1 cellular context compared by ENCODE assay signal in genomic region chr1:113929750-113930498, GRCh38.
TF ChIP-seq lines count a peak whose summit lies in the region.

No MANE protein-coding gene starts in this region.

TF ChIP-seq in K562, 482 proteins besides CTCF, POLR2A, EP300 and RAD21 (continued from another document and continues in another):
- TF ChIP-seq PTTG1 (tag; IDR thresholded peaks at IDR 0.05; ENCODE audit: low read depth), result no peak
- TF ChIP-seq ZBTB8A (IDR thresholded peaks at IDR 0.05; ENCODE audit: partially characterized antibody), result no peak
- TF ChIP-seq POLR2H (tag; IDR thresholded peaks at IDR 0.05; ENCODE audit: low read depth), result no peak
- no peak for TF ChIP-seq NFE2 (IDR thresholded peaks at IDR 0.05; ENCODE audit: low read depth)
- TF ChIP-seq YBX1 (IDR thresholded peaks at IDR 0.05), result no peak
- TF ChIP-seq RB1 (IDR thresholded peaks at IDR 0.05; ENCODE audit: low read depth), result peak; percentile 33; the same call in 1 of the 2 replicates
- no peak for TF ChIP-seq EGR1 (conservative IDR thresholded peaks at IDR 0.05)
- TF ChIP-seq, protein P1, sequence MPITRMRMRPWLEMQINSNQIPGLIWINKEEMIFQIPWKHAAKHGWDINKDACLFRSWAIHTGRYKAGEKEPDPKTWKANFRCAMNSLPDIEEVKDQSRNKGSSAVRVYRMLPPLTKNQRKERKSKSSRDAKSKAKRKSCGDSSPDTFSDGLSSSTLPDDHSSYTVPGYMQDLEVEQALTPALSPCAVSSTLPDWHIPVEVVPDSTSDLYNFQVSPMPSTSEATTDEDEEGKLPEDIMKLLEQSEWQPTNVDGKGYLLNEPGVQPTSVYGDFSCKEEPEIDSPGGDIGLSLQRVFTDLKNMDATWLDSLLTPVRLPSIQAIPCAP (CRISPR knock-in tag; IDR thresholded peaks at IDR 0.05; ENCODE audit: borderline replicate concordance), result no peak
- peak; percentile 35; the same call in 1 of the 2 replicates for TF ChIP-seq TRIM28 (IDR thresholded peaks at IDR 0.05)
- TF ChIP-seq ZNF589 (CRISPR knock-in tag; IDR thresholded peaks at IDR 0.05; ENCODE audit: low read depth), result no peak
- no peak for TF ChIP-seq SETDB1 (IDR thresholded peaks at IDR 0.05; ENCODE audit: low read length)
- TF ChIP-seq KAT7 (CRISPR knock-in tag; IDR thresholded peaks at IDR 0.05; ENCODE audit: borderline replicate concordance), result peak; percentile 26; the same call in 1 of the 2 replicates
- TF ChIP-seq ELF2 (CRISPR knock-in tag; IDR thresholded peaks at IDR 0.05), result no peak
- no peak for TF ChIP-seq HMG20B (CRISPR knock-in tag; IDR thresholded peaks at IDR 0.05)
- no peak for TF ChIP-seq THRAP3 (IDR thresholded peaks at IDR 0.05; ENCODE audit: borderline replicate concordance)
- 0 out of 2 replicates have a peak, but pooled peaks have one; percentile 76 for TF ChIP-seq ZNF695 (CRISPR knock-in tag; IDR thresholded peaks at IDR 0.05)
- no peak for TF ChIP-seq ZC3H11A (IDR thresholded peaks at IDR 0.05; ENCODE audit: low read depth, low read length)
- no peak for TF ChIP-seq SP1 (CRISPR knock-in tag; IDR thresholded peaks at IDR 0.05)
- no peak for TF ChIP-seq HNRNPH1 (optimal IDR thresholded peaks at IDR 0.05; ENCODE audit: low read depth, low read length)
- TF ChIP-seq, protein P2, sequence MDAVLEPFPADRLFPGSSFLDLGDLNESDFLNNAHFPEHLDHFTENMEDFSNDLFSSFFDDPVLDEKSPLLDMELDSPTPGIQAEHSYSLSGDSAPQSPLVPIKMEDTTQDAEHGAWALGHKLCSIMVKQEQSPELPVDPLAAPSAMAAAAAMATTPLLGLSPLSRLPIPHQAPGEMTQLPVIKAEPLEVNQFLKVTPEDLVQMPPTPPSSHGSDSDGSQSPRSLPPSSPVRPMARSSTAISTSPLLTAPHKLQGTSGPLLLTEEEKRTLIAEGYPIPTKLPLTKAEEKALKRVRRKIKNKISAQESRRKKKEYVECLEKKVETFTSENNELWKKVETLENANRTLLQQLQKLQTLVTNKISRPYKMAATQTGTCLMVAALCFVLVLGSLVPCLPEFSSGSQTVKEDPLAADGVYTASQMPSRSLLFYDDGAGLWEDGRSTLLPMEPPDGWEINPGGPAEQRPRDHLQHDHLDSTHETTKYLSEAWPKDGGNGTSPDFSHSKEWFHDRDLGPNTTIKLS (IDR thresholded peaks at IDR 0.05; ENCODE audit: borderline replicate concordance, low read depth), result peak; percentile 61; the same call in 1 of the 2 replicates
- no peak for TF ChIP-seq ATF1 (CRISPR knock-in tag; IDR thresholded peaks at IDR 0.05)
- TF ChIP-seq ATF1 (tag; IDR thresholded peaks at IDR 0.05), result peak; percentile 7; the same call in 1 of the 2 replicates
- TF ChIP-seq E2F3 (CRISPR knock-in tag; IDR thresholded peaks at IDR 0.05), result no peak
- no peak for TF ChIP-seq ZNF318 (IDR thresholded peaks at IDR 0.05; ENCODE audit: borderline replicate concordance in 1 of 2, low read depth in 1 of 2)
- no peak for TF ChIP-seq PTBP1 (IDR thresholded peaks at IDR 0.05; ENCODE audit: low read depth, low read length)
- no peak for TF ChIP-seq ZEB2 (IDR thresholded peaks at IDR 0.05)
- no peak for TF ChIP-seq TEAD4 (IDR thresholded peaks at IDR 0.05; ENCODE audit: low read length)
- TF ChIP-seq TEAD4 (CRISPR knock-in tag; IDR thresholded peaks at IDR 0.05; ENCODE audit: borderline replicate concordance), result no peak
- TF ChIP-seq HDAC8 (tag; IDR thresholded peaks at IDR 0.05), result no peak
- TF ChIP-seq IFI16 (CRISPR knock-in tag; IDR thresholded peaks at IDR 0.05), result no peak
- TF ChIP-seq NR2C2 (CRISPR knock-in tag; IDR thresholded peaks at IDR 0.05), result no peak
- TF ChIP-seq NR2C2 (tag; IDR thresholded peaks at IDR 0.05), result no peak
- no peak for TF ChIP-seq ADNP (tag; IDR thresholded peaks at IDR 0.05)
- TF ChIP-seq DIDO1 (tag; IDR thresholded peaks at IDR 0.05; ENCODE audit: low read depth), result no peak
- TF ChIP-seq NR1H2 (CRISPR knock-in tag; IDR thresholded peaks at IDR 0.05), result no peak
- TF ChIP-seq RBBP5 (IDR thresholded peaks at IDR 0.05; ENCODE audit: borderline replicate concordance, insufficient read depth, low read length, poor library complexity, severe bottlenecking), result peak; percentile 97
- TF ChIP-seq, protein P3, sequence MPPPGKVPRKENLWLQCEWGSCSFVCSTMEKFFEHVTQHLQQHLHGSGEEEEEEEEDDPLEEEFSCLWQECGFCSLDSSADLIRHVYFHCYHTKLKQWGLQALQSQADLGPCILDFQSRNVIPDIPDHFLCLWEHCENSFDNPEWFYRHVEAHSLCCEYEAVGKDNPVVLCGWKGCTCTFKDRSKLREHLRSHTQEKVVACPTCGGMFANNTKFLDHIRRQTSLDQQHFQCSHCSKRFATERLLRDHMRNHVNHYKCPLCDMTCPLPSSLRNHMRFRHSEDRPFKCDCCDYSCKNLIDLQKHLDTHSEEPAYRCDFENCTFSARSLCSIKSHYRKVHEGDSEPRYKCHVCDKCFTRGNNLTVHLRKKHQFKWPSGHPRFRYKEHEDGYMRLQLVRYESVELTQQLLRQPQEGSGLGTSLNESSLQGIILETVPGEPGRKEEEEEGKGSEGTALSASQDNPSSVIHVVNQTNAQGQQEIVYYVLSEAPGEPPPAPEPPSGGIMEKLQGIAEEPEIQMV (tag; conservative IDR thresholded peaks at IDR 0.05; ENCODE audit: low read depth), result no peak
- TF ChIP-seq, protein P4, sequence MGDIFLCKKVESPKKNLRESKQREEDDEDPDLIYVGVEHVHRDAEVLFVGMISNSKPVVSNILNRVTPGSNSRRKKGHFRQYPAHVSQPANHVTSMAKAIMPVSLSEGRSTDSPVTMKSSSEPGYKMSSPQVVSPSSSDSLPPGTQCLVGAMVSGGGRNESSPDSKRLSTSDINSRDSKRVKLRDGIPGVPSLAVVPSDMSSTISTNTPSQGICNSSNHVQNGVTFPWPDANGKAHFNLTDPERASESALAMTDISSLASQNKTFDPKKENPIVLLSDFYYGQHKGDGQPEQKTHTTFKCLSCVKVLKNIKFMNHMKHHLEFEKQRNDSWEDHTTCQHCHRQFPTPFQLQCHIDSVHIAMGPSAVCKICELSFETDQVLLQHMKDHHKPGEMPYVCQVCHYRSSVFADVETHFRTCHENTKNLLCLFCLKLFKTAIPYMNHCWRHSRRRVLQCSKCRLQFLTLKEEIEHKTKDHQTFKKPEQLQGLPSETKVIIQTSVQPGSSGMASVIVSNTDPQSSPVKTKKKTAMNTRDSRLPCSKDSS (IDR thresholded peaks at IDR 0.05; ENCODE audit: low read depth, partially characterized antibody), result no peak
- no peak for TF ChIP-seq TCF3 (CRISPR knock-in tag; IDR thresholded peaks at IDR 0.05)
- no peak for TF ChIP-seq ZNF778 (CRISPR knock-in tag; IDR thresholded peaks at IDR 0.05)
- TF ChIP-seq, protein P5, sequence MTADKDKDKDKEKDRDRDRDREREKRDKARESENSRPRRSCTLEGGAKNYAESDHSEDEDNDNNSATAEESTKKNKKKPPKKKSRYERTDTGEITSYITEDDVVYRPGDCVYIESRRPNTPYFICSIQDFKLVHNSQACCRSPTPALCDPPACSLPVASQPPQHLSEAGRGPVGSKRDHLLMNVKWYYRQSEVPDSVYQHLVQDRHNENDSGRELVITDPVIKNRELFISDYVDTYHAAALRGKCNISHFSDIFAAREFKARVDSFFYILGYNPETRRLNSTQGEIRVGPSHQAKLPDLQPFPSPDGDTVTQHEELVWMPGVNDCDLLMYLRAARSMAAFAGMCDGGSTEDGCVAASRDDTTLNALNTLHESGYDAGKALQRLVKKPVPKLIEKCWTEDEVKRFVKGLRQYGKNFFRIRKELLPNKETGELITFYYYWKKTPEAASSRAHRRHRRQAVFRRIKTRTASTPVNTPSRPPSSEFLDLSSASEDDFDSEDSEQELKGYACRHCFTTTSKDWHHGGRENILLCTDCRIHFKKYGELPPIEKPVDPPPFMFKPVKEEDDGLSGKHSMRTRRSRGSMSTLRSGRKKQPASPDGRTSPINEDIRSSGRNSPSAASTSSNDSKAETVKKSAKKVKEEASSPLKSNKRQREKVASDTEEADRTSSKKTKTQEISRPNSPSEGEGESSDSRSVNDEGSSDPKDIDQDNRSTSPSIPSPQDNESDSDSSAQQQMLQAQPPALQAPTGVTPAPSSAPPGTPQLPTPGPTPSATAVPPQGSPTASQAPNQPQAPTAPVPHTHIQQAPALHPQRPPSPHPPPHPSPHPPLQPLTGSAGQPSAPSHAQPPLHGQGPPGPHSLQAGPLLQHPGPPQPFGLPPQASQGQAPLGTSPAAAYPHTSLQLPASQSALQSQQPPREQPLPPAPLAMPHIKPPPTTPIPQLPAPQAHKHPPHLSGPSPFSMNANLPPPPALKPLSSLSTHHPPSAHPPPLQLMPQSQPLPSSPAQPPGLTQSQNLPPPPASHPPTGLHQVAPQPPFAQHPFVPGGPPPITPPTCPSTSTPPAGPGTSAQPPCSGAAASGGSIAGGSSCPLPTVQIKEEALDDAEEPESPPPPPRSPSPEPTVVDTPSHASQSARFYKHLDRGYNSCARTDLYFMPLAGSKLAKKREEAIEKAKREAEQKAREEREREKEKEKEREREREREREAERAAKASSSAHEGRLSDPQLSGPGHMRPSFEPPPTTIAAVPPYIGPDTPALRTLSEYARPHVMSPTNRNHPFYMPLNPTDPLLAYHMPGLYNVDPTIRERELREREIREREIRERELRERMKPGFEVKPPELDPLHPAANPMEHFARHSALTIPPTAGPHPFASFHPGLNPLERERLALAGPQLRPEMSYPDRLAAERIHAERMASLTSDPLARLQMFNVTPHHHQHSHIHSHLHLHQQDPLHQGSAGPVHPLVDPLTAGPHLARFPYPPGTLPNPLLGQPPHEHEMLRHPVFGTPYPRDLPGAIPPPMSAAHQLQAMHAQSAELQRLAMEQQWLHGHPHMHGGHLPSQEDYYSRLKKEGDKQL (CRISPR knock-in tag; IDR thresholded peaks at IDR 0.05; ENCODE audit: borderline replicate concordance), result no peak
- no peak for TF ChIP-seq ZNF212 (CRISPR knock-in tag; IDR thresholded peaks at IDR 0.05)
- no peak for TF ChIP-seq BACH1 (tag; IDR thresholded peaks at IDR 0.05)
- no peak; a peak in 1 of 4 replicates for TF ChIP-seq KDM4B (IDR thresholded peaks at IDR 0.05; ENCODE audit: borderline replicate concordance in 2 of 2, low read depth in 1 of 2)
- TF ChIP-seq ZNF134 (CRISPR knock-in tag; conservative IDR thresholded peaks at IDR 0.05), result no peak
- no peak for TF ChIP-seq BRF1 (IDR thresholded peaks at IDR 0.05; ENCODE audit: borderline replicate concordance, extremely low read depth, insufficient read length)
- TF ChIP-seq ZNF696 (CRISPR knock-in tag; conservative IDR thresholded peaks at IDR 0.05), result no peak
- no peak for TF ChIP-seq NR2C1 (IDR thresholded peaks at IDR 0.05)
- no peak for TF ChIP-seq NR2C1 (tag; IDR thresholded peaks at IDR 0.05)
- TF ChIP-seq ZNF507 (tag; conservative IDR thresholded peaks at IDR 0.05), result no peak
- no peak for TF ChIP-seq ZBTB43 (CRISPR knock-in tag; IDR thresholded peaks at IDR 0.05)
- TF ChIP-seq FOXP1 (CRISPR knock-in tag; IDR thresholded peaks at IDR 0.05), result no peak
- no peak for TF ChIP-seq LARP7 (IDR thresholded peaks at IDR 0.05)
- TF ChIP-seq CREBBP (IDR thresholded peaks at IDR 0.05; ENCODE audit: low read depth, low read length), result no peak
